In genomic region chr5:155871623-155872022, GRCh38 we compare ENCODE assay signal across 25 cellular contexts.
"Had no signal": no experiment of that assay in that cellular context is flagged by ENCODE, and none has a peak within 500 bp of the region (broad histone marks: within the 10 kb centered on the region; RNA-seq: fewer than 3 reads in every experiment).

No MANE protein-coding gene starts in this region.

- H3K36me3 ChIP-seq: cardiac muscle cell, esophagus squamous epithelium, heart right ventricle, pancreas, right lobe of liver, stomach had no signal

- H3K4me1 ChIP-seq: esophagus squamous epithelium, pancreas, right lobe of liver, stomach had no signal

- DNase-seq: activated CD4-positive, alpha-beta memory T cell treated with anti-CD3 and anti-CD28 coated beads, Interleukin-2, amount 10 ng/mL, durations not matched to agents 7 days and 5 days; activated CD4-positive, alpha-beta T cell treated with anti-CD3 and anti-CD28 coated beads for 48 hours; activated CD4-positive, CD25-positive, alpha-beta regulatory T cell; activated CD8-positive, alpha-beta memory T cell treated with anti-CD3 and anti-CD28 coated beads, Interleukin-2, amount 10 ng/mL, durations not matched to agents 7 days and 5 days; activated naive CD4-positive, alpha-beta T cell treated with Interleukin-2 at 50 U/mL for 16 hours; activated naive CD8-positive, alpha-beta T cell treated with anti-CD3 and anti-CD28 coated beads, Interleukin-2, amount 10 ng/mL, durations not matched to agents 7 days and 5 days; activated T-cell treated with anti-CD3 and anti-CD28 coated beads, Interleukin-2, amount 50 U/mL, for 1 hour; amygdala; dermis blood vessel endothelial cell; effector memory CD4-positive, alpha-beta T cell; esophagus squamous epithelium; immature natural killer cell; kidney glomerular epithelial cell; mucosa of descending colon; naive B cell; pancreas; right lobe of liver; small intestine; stimulated activated CD4-positive, alpha-beta T cell treated with anti-CD3 and anti-CD28 coated beads, Interleukin-4, amount 100 ng/mL, for 1 hour; stomach; trophoblast cell had no signal

- H3K27ac ChIP-seq: cardiac muscle cell, esophagus squamous epithelium, heart right ventricle, pancreas, right lobe of liver, stomach had no signal

- H3K27me3 Mint-ChIP-seq: activated CD4-positive, alpha-beta memory T cell treated with anti-CD3 and anti-CD28 coated beads, Interleukin-2, amount 10 ng/mL, durations not matched to agents 7 days and 5 days; activated CD8-positive, alpha-beta memory T cell treated with anti-CD3 and anti-CD28 coated beads, Interleukin-2, amount 10 ng/mL, durations not matched to agents 7 days and 5 days; activated naive CD8-positive, alpha-beta T cell treated with anti-CD3 and anti-CD28 coated beads, Interleukin-2, amount 10 ng/mL, durations not matched to agents 7 days and 5 days had no signal

- H3K4me3 ChIP-seq: cardiac muscle cell, esophagus squamous epithelium, heart right ventricle, mucosa of descending colon, pancreas, right lobe of liver, stomach had no signal

- H3K9me3 Mint-ChIP-seq: activated CD4-positive, alpha-beta memory T cell treated with anti-CD3 and anti-CD28 coated beads, Interleukin-2, amount 10 ng/mL, durations not matched to agents 7 days and 5 days; activated naive CD8-positive, alpha-beta T cell treated with anti-CD3 and anti-CD28 coated beads, Interleukin-2, amount 10 ng/mL, durations not matched to agents 7 days and 5 days; activated T-helper 17 cell treated with anti-CD3 and anti-CD28 coated beads, Interleukin-2, amount 50 U/mL, for 72 hours; memory B cell had no signal

- H3K27ac Mint-ChIP-seq: activated CD4-positive, alpha-beta memory T cell treated with anti-CD3 and anti-CD28 coated beads, Interleukin-2, amount 10 ng/mL, durations not matched to agents 7 days and 5 days; activated CD8-positive, alpha-beta memory T cell treated with anti-CD3 and anti-CD28 coated beads, Interleukin-2, amount 10 ng/mL, durations not matched to agents 7 days and 5 days; activated naive CD8-positive, alpha-beta T cell treated with anti-CD3 and anti-CD28 coated beads, Interleukin-2, amount 10 ng/mL, durations not matched to agents 7 days and 5 days; activated T-helper 17 cell treated with anti-CD3 and anti-CD28 coated beads, Interleukin-2, amount 50 U/mL, for 72 hours; memory B cell; naive B cell had no signal

- H3K4me3 Mint-ChIP-seq: activated CD4-positive, alpha-beta memory T cell treated with anti-CD3 and anti-CD28 coated beads, Interleukin-2, amount 10 ng/mL, durations not matched to agents 7 days and 5 days; activated CD8-positive, alpha-beta memory T cell treated with anti-CD3 and anti-CD28 coated beads, Interleukin-2, amount 10 ng/mL, durations not matched to agents 7 days and 5 days; activated naive CD8-positive, alpha-beta T cell treated with anti-CD3 and anti-CD28 coated beads, Interleukin-2, amount 10 ng/mL, durations not matched to agents 7 days and 5 days; activated T-helper 17 cell treated with anti-CD3 and anti-CD28 coated beads, Interleukin-2, amount 50 U/mL, for 72 hours; immature natural killer cell; memory B cell had no signal

- H3K4me1 Mint-ChIP-seq: activated CD4-positive, alpha-beta memory T cell treated with anti-CD3 and anti-CD28 coated beads, Interleukin-2, amount 10 ng/mL, durations not matched to agents 7 days and 5 days; activated CD8-positive, alpha-beta memory T cell treated with anti-CD3 and anti-CD28 coated beads, Interleukin-2, amount 10 ng/mL, durations not matched to agents 7 days and 5 days; activated naive CD8-positive, alpha-beta T cell treated with anti-CD3 and anti-CD28 coated beads, Interleukin-2, amount 10 ng/mL, durations not matched to agents 7 days and 5 days; activated T-helper 17 cell treated with anti-CD3 and anti-CD28 coated beads, Interleukin-2, amount 50 U/mL, for 72 hours; immature natural killer cell; memory B cell; naive B cell had no signal

- H3K9me3 ChIP-seq: esophagus squamous epithelium, heart right ventricle, mucosa of descending colon, pancreas, right lobe of liver had no signal

- H3K27me3 ChIP-seq: cardiac muscle cell, heart right ventricle, pancreas, right lobe of liver had no signal

- H3K36me3 Mint-ChIP-seq: activated CD8-positive, alpha-beta memory T cell treated with anti-CD3 and anti-CD28 coated beads, Interleukin-2, amount 10 ng/mL, durations not matched to agents 7 days and 5 days; activated naive CD8-positive, alpha-beta T cell treated with anti-CD3 and anti-CD28 coated beads, Interleukin-2, amount 10 ng/mL, durations not matched to agents 7 days and 5 days; memory B cell; naive B cell had no signal
